In genomic region chr1:13751458-13751871, GRCh38 we compare ENCODE assay signal across 10 cellular contexts. TPM values are rescaled to one million over a fixed set of nuclear protein-coding genes. Genes with fewer than 3 reads are reported as not detected.
DNase-seq lines count a peak whose midpoint lies in the region; FAIRE-seq and TF ChIP-seq lines count a peak whose summit lies in the region.
"Had no signal": no experiment of that assay in that cellular context is flagged by ENCODE, and none has a peak within 500 bp of the region (broad histone marks: within the 10 kb centered on the region; RNA-seq: fewer than 3 reads in every experiment).

No MANE protein-coding gene starts in this region.

- H3K4me1 Mint-ChIP-seq in HFFc6 (ENCODE audit: low read depth) = peaks cover 64% of the 10 kb centered on the region
- peaks cover 67% of the 10 kb centered on the region for H3K4me1 Mint-ChIP-seq in activated T-helper 1 cell treated with anti-CD3 and anti-CD28 coated beads, Interleukin-12 subunit alpha, Interleukin-12 subunit beta, Interleukin-2, Interleukin-4 antibody, amounts not matched to agents 30 ng/mL and 10 ng/mL and 1 ng/mL, durations not matched to agents 14 hours and 24 hours and 36 hours (ENCODE audit: low read depth)

- no peak overlapping the region for H3K27ac ChIP-seq in neural cell (ENCODE audit: low read length)

- FAIRE-seq in frontal cortex (lab: Jason Lieb, UNC) = no peak
- FAIRE-seq: G401.6 had no signal

- POLR2A ChIA-PET in GM10248 (lab: Yijun Ruan, JAX) = interaction anchor here (0.7 to 1.3 kb wide), 5 partner anchors 11 to 1775 kb away, joined by 3 to 5 read pairs (median 4); partner anchors contain the start of gene DNAJC16

- H3K4me2 ChIP-seq in neural cell (ENCODE audit: low read length) = no peak overlapping the region

- H3K9me2 ChIP-seq in neural cell (ENCODE audit: insufficient read depth, low read length) = no peaks in the 10 kb centered on the region

- H3K36me3 Mint-ChIP-seq in HFFc6 (ENCODE audit: low read depth) = no peaks in the 10 kb centered on the region; the same call in 1 of the 2 replicates
- H3K36me3 Mint-ChIP-seq in activated T-helper 1 cell treated with anti-CD3 and anti-CD28 coated beads, Interleukin-12 subunit alpha, Interleukin-12 subunit beta, Interleukin-2, Interleukin-4 antibody, amounts not matched to agents 30 ng/mL and 10 ng/mL and 1 ng/mL, durations not matched to agents 14 hours and 24 hours and 36 hours (ENCODE audit: low read depth) = peaks cover 27% of the 10 kb centered on the region

- no peak overlapping the region for H2AFZ ChIP-seq in neural cell (ENCODE audit: low read depth, low read length)

- TF ChIP-seq RAD21 in neural cell (conservative IDR thresholded peaks at IDR 0.05) = no peak

- peaks cover 59% of the 10 kb centered on the region for H3K79me2 ChIP-seq in neural cell (replicated peaks; ENCODE audit: insufficient read depth, low read length)

- DNase-seq in GM10248 (ENCODE audit: extremely low spot score) (peak; percentile 55), HFFc6 (no peak), frontal cortex (ENCODE audit: low spot score in 2 of 2) (no peak), head of caudate nucleus (no peak), germinal center (ENCODE audit: low spot score) (no peak), NCI-H82 (lab: John Stamatoyannopoulos, UW) (no peak)
- no peak for DNase-seq in activated T-helper 1 cell treated with anti-CD3 and anti-CD28 coated beads, Interleukin-12 subunit alpha, Interleukin-12 subunit beta, Interleukin-2, Interleukin-4 antibody, amounts not matched to agents 30 ng/mL and 10 ng/mL and 1 ng/mL, durations not matched to agents 14 hours and 24 hours and 36 hours (ENCODE audit: low spot score)
- DNase-seq: NCI-H524 had no signal

- H3K4me3 Mint-ChIP-seq in HFFc6 = peak overlapping the region; percentile 95
- peak overlapping the region; percentile 99 for H3K4me3 Mint-ChIP-seq in activated T-helper 1 cell treated with anti-CD3 and anti-CD28 coated beads, Interleukin-12 subunit alpha, Interleukin-12 subunit beta, Interleukin-2, Interleukin-4 antibody, amounts not matched to agents 30 ng/mL and 10 ng/mL and 1 ng/mL, durations not matched to agents 14 hours and 24 hours and 36 hours

- H3K9ac ChIP-seq in neural cell (ENCODE audit: low read length) = no peak overlapping the region

- CTCF ChIA-PET in GM10248 (lab: Yijun Ruan, JAX) = interaction anchor here (0.6 to 1.8 kb wide), 4 partner anchors 17 to 86 kb away, joined by 3 to 4 read pairs (median 3); no protein-coding TSS in a partner anchor

- H4K20me1 ChIP-seq in neural cell (ENCODE audit: insufficient read depth) = peaks cover 30% of the 10 kb centered on the region

- peak overlapping the region; percentile 9; the same call in 1 of the 2 replicates for H3K27ac Mint-ChIP-seq in HFFc6
- no peak overlapping the region for H3K27ac Mint-ChIP-seq in activated T-helper 1 cell treated with anti-CD3 and anti-CD28 coated beads, Interleukin-12 subunit alpha, Interleukin-12 subunit beta, Interleukin-2, Interleukin-4 antibody, amounts not matched to agents 30 ng/mL and 10 ng/mL and 1 ng/mL, durations not matched to agents 14 hours and 24 hours and 36 hours

- H3F3A ChIP-seq in neural cell (ENCODE audit: insufficient read depth, low read length, poor library complexity, severe bottlenecking) = no peaks in the 10 kb centered on the region

- no peaks in the 10 kb centered on the region for H3K36me3 ChIP-seq in neural cell (ENCODE audit: insufficient read depth, low read length)

- intact Hi-C loops in activated T-helper 1 cell treated with anti-CD3 and anti-CD28 coated beads, Interleukin-12 subunit alpha, Interleukin-12 subunit beta, Interleukin-2, Interleukin-4 antibody, amounts not matched to agents 30 ng/mL and 10 ng/mL and 1 ng/mL, durations not matched to agents 14 hours and 24 hours and 36 hours (cut with micrococcal nuclease) = no loop called here
- intact Hi-C loops in head of caudate nucleus (cut with DNase I) = no loop called here

- H3K4me3 ChIP-seq in neural cell (ENCODE audit: low read length) = peak overlapping the region; percentile 82

- H3K27me3 ChIP-seq in neural cell (ENCODE audit: insufficient read depth, low read depth, low read length) = no peaks in the 10 kb centered on the region

- TF ChIP-seq CTCF in GM10248 (IDR thresholded peaks at IDR 0.05; ENCODE audit: control extremely low read depth, extremely low read depth, low read depth, missing control alignments) (no peak), HFFc6 (IDR thresholded peaks at IDR 0.05) (no peak), neural cell (IDR thresholded peaks at IDR 0.05; ENCODE audit: poor library complexity, severe bottlenecking) (no peak)

- TF ChIP-seq EP300 in neural cell (conservative IDR thresholded peaks at IDR 0.05; ENCODE audit: poor library complexity, severe bottlenecking) = no peak

- no peaks in the 10 kb centered on the region for H3K9me3 Mint-ChIP-seq in HFFc6
- H3K9me3 Mint-ChIP-seq in activated T-helper 1 cell treated with anti-CD3 and anti-CD28 coated beads, Interleukin-12 subunit alpha, Interleukin-12 subunit beta, Interleukin-2, Interleukin-4 antibody, amounts not matched to agents 30 ng/mL and 10 ng/mL and 1 ng/mL, durations not matched to agents 14 hours and 24 hours and 36 hours = no peaks in the 10 kb centered on the region

- no peaks in the 10 kb centered on the region for H3K9me3 ChIP-seq in neural cell (ENCODE audit: low read length)

- no peaks in the 10 kb centered on the region for H3K27me3 Mint-ChIP-seq in HFFc6 (ENCODE audit: insufficient read depth)
- H3K27me3 Mint-ChIP-seq in activated T-helper 1 cell treated with anti-CD3 and anti-CD28 coated beads, Interleukin-12 subunit alpha, Interleukin-12 subunit beta, Interleukin-2, Interleukin-4 antibody, amounts not matched to agents 30 ng/mL and 10 ng/mL and 1 ng/mL, durations not matched to agents 14 hours and 24 hours and 36 hours (ENCODE audit: insufficient read depth) = peaks cover 3% of the 10 kb centered on the region

TF ChIP-seq in neural cell, 6 proteins besides CTCF, POLR2A, EP300 and RAD21:
- TF ChIP-seq POLR2AphosphoS5 (IDR thresholded peaks at IDR 0.05) (no peak), MXI1 (conservative IDR thresholded peaks at IDR 0.05; ENCODE audit: poor library complexity, severe bottlenecking) (no peak), REST (IDR thresholded peaks at IDR 0.05; ENCODE audit: borderline replicate concordance) (no peak), SMC3 (conservative IDR thresholded peaks at IDR 0.05; ENCODE audit: poor library complexity) (no peak), TAF1 (IDR thresholded peaks at IDR 0.05; ENCODE audit: low read depth) (no peak), EZH2 (IDR thresholded peaks at IDR 0.05; ENCODE audit: borderline replicate concordance, insufficient read depth, low read length, poor library complexity, severe bottlenecking) (no peak)

RNA-seq across cellular contexts. Expression of gene PRDM2, which starts 51.5 kb away (rescaled TPM):
- total RNA-seq in HFFc6 (2021; fragmentation: NEBNext Ultra II Directional; extraction: Animal tissue kit (Norgen Biotek cat#: 25700)) = 10 to 100 TPM; 20.9 to 26.9 (median 25.7) TPM
- total RNA-seq in activated T-helper 1 cell treated with anti-CD3 and anti-CD28 coated beads, Interleukin-12 subunit alpha, Interleukin-12 subunit beta, Interleukin-2, Interleukin-4 antibody, amounts not matched to agents 30 ng/mL and 10 ng/mL and 1 ng/mL, durations not matched to agents 14 hours and 24 hours and 36 hours = 48.5 and 50.4 TPM in 2 replicates
- polyA plus RNA-seq in neural cell = 10.7 TPM in 2 replicates
- polyA minus RNA-seq in neural cell = 31.7 and 43.2 TPM in 2 replicates
- total RNA-seq in frontal cortex = 22.4 TPM
